8 cellular contexts compared by ENCODE assay signal in the genomic region with DNA sequence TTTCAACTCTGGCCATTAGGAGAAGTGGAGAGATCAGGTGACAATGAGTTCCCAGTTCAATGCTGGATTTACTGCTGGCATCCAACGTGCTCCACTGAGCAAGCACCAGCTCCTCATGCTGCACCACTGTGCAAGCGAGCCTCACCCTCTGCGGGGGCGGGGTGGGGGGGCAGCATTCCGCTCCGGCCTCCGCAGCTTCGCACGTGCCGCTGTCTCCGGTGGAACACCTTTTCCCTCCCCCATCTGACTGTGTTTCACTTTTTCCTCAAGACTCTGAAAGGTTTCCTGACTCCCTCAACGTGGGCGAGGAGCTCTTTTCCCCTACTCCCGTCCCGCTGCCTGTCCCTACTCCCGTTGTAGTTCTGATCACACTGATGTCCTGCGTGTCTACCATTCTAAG. TPM values are rescaled to one million over a fixed set of nuclear protein-coding genes. Genes with fewer than 3 reads are reported as not detected.
DNase-seq lines count a peak whose midpoint lies in the region; ATAC-seq, FAIRE-seq and TF ChIP-seq lines count a peak whose summit lies in the region.

No MANE protein-coding gene starts in this region.

- H3K27ac ChIP-seq in BLaER1 (no peak overlapping the region), H1 (ENCODE audit: low read depth, low read length) (no peak overlapping the region)

- no peak for FAIRE-seq in H1 (lab: Jason Lieb, UNC)

- peak overlapping the region; percentile 23; the same call in 1 of the 2 replicates for H2BK20ac ChIP-seq in H1 (ENCODE audit: low read length)

- H3K79me2 ChIP-seq in H1 (ENCODE audit: control insufficient read depth in 1 of 2, insufficient read depth in 2 of 2, low read length in 2 of 2): no peaks in the 10 kb centered on the region

- peaks cover 28% of the 10 kb centered on the region for H3K4me1 Mint-ChIP-seq in nephron progenitor cell

- H3K4me1 ChIP-seq in BLaER1: peaks cover 27% of the 10 kb centered on the region
- H3K4me1 ChIP-seq in H1 (replicated peaks in 1 of 4; ENCODE audit: control insufficient read depth in 3 of 4, insufficient read depth in 4 of 4, low read length in 3 of 4): peaks cover 4 to 25% (median 15%) of the 10 kb centered on the region in 4 experiments

- no peak for TF ChIP-seq RAD21 in H1 (IDR thresholded peaks at IDR 0.05 in 1 of 2, conservative IDR thresholded peaks at IDR 0.05 in 1 of 2; ENCODE audit: low read depth in 2 of 2, low read length in 2 of 2)

- H4K20me1 ChIP-seq in BLaER1 (no peaks in the 10 kb centered on the region), H1 (replicated peaks in 1 of 2; ENCODE audit: control insufficient read depth in 1 of 2, insufficient read depth in 2 of 2, low read length in 2 of 2) (no peaks in the 10 kb centered on the region)

- H2AK5ac ChIP-seq in H1 (ENCODE audit: low read depth, low read length): no peak overlapping the region

- peak overlapping the region; percentile 10 for H3K4ac ChIP-seq in H1 (replicated peaks; ENCODE audit: insufficient read length, low read depth, low read length)

- H3K36me3 Mint-ChIP-seq in nephron progenitor cell (ENCODE audit: low read depth): no peaks in the 10 kb centered on the region

- H3K18ac ChIP-seq in H1 (ENCODE audit: extremely low read depth, low read length): peak overlapping the region; percentile 44; the same call in 1 of the 2 replicates

- H3K27me3 ChIP-seq in BLaER1 (no peaks in the 10 kb centered on the region), H1 (replicated peaks in 1 of 4; ENCODE audit: control insufficient read depth in 3 of 4, extremely low read depth in 1 of 4, insufficient read depth in 3 of 4, low read length in 3 of 4) (peaks cover 0 to 13% (median 6%) of the 10 kb centered on the region in 4 experiments; a peak in 5 of 7 replicates)

- H3K23ac ChIP-seq in H1 (ENCODE audit: insufficient read length): no peak overlapping the region

- H3K27ac Mint-ChIP-seq in nephron progenitor cell: peak overlapping the region; percentile 83

- peak; percentile 24 for DNase-seq in LoVo (ENCODE audit: low spot score)
- DNase-seq in H1 (ENCODE audit: low read depth in 1 of 2, low spot score in 2 of 2): no peak
- DNase-seq in nephron progenitor cell: peak; percentile 43
- no peak for DNase-seq in NCI-H1092 (lab: John Stamatoyannopoulos, UW)
- no peak for DNase-seq in SK-N-DZ (ENCODE audit: low spot score)
- DNase-seq in NCI-H146 treated with DMSO at 0.1 percent for 48 hours (lab: John Stamatoyannopoulos, UW; ENCODE audit: unreplicated experiment): no peak

- H4K91ac ChIP-seq in H1 (replicated peaks; ENCODE audit: insufficient read length, low read length): no peak overlapping the region

- no peaks in the 10 kb centered on the region for H3K9me3 ChIP-seq in BLaER1
- H3K9me3 ChIP-seq in H1 (ENCODE audit: insufficient read depth in 2 of 2, low read depth in 1 of 2, low read length in 1 of 2): no peaks in the 10 kb centered on the region

- no peak for ATAC-seq in GM21367 (IDR thresholded peaks at IDR 0.05; ENCODE audit: unreplicated experiment)

- 66% methylated on average over 17 of the region's 17 CpGs; no CpG with 5 or more reads in 1 of the 2 experiments for WGBS in H1 (ENCODE audit: extremely low coverage in 1 of 2, insufficient coverage in 1 of 2, insufficient read length in 1 of 2, insufficient replicate concordance in 2 of 2, low coverage in 1 of 2, low lambda C conversion rate in 2 of 2, missing lambda C conversion rate in 1 of 2), 2 experiments

- H2BK120ac ChIP-seq in H1 (replicated peaks; ENCODE audit: low read depth, low read length): no peak overlapping the region

- H3K4me2 ChIP-seq in BLaER1 (peak overlapping the region; percentile 7; the same call in 1 of the 2 replicates), H1 (ENCODE audit: insufficient read depth in 1 of 2, low read depth in 2 of 2, low read length in 2 of 2) (peak overlapping the region; percentile 63 to 77)

- peak overlapping the region; percentile 92; the same call in 1 of the 2 replicates for H2BK12ac ChIP-seq in H1 (ENCODE audit: low read depth, low read length)

- TF ChIP-seq POLR2A in H1 (IDR thresholded peaks at IDR 0.05; ENCODE audit: control extremely low read depth in 1 of 2, low read depth in 2 of 2, low read length in 2 of 2): no peak

- no peak overlapping the region for H2AFZ ChIP-seq in H1 (ENCODE audit: low read length)

- no peak for TF ChIP-seq CTCF in H1 (IDR thresholded peaks at IDR 0.05; ENCODE audit: control extremely low read depth in 1 of 3, insufficient read depth in 1 of 3, low read depth in 1 of 3, low read length in 3 of 3)
- no peak for TF ChIP-seq CTCF in nephron progenitor cell (IDR thresholded peaks at IDR 0.05)

- peaks cover 6% of the 10 kb centered on the region; the same call in 1 of the 2 replicates for H3K23me2 ChIP-seq in H1 (ENCODE audit: low read depth, low read length)

- no peaks in the 10 kb centered on the region for H3K79me1 ChIP-seq in H1 (ENCODE audit: low read depth, low read length)

- H3K4me3 Mint-ChIP-seq in nephron progenitor cell: peak overlapping the region; percentile 70

- H3K36me3 ChIP-seq in BLaER1: no peaks in the 10 kb centered on the region
- H3K36me3 ChIP-seq in H1 (ENCODE audit: control insufficient read depth in 2 of 4, insufficient read depth in 4 of 4, low read length in 3 of 4): no peaks in the 10 kb centered on the region

- H3K27me3 Mint-ChIP-seq in nephron progenitor cell (ENCODE audit: low read depth, poor library complexity): peaks cover 31% of the 10 kb centered on the region

- CTCF ChIA-PET in H1 (lab: Charles Lee; ENCODE audit: partially characterized antibody): interaction anchor here (0.7 to 5.1 kb wide), 9 partner anchors 14 to 378 kb away, joined by 3 to 69 read pairs (median 4); a partner anchor contains a TSS

- no peak overlapping the region for H2BK15ac ChIP-seq in H1 (ENCODE audit: low read length)

- no peak overlapping the region for H4K8ac ChIP-seq in H1 (ENCODE audit: extremely low read depth, insufficient read depth, low read length)

- H3K56ac ChIP-seq in H1 (replicated peaks; ENCODE audit: insufficient read length, low read depth, low read length): no peak overlapping the region

- H3K4me3 ChIP-seq in BLaER1 (no peak overlapping the region), H1 (ENCODE audit: extremely low read depth in 1 of 4, insufficient read depth in 2 of 4, low read depth in 3 of 4, low read length in 4 of 4) (peak overlapping the region in 2 of 4 experiments; percentile 40 to 68; a peak in 2 of 8 replicates)

- no peak overlapping the region for H3K14ac ChIP-seq in H1 (ENCODE audit: insufficient read length)

- H3K9ac ChIP-seq in BLaER1 (no peak overlapping the region), H1 (replicated peaks in 1 of 4; ENCODE audit: extremely low read depth in 1 of 4, low read depth in 3 of 4, low read length in 3 of 4) (no peak overlapping the region)

- H2BK5ac ChIP-seq in H1 (ENCODE audit: low read depth, low read length): peak overlapping the region; percentile 22; the same call in 1 of the 2 replicates

- no peak for TF ChIP-seq EP300 in H1 (IDR thresholded peaks at IDR 0.05; ENCODE audit: borderline replicate concordance in 1 of 2, low read depth in 2 of 2, low read length in 2 of 2)

- no peaks in the 10 kb centered on the region for H3K9me3 Mint-ChIP-seq in nephron progenitor cell

- POLR2A ChIA-PET in H1 (lab: Charles Lee; ENCODE audit: partially characterized antibody): interaction anchor here (0.7 to 2.9 kb wide), 2 partner anchors 15 to 97 kb away, joined by 3 to 16 read pairs; no protein-coding TSS in a partner anchor

- no peak overlapping the region for H4K5ac ChIP-seq in H1 (ENCODE audit: insufficient read length, low read depth, low read length)

TF ChIP-seq in H1, 55 proteins besides CTCF, POLR2A, EP300 and RAD21:
- TF ChIP-seq TAF7 (optimal IDR thresholded peaks at IDR 0.05; ENCODE audit: borderline replicate concordance, low read depth, low read length) (no peak), CBX8 (IDR thresholded peaks at IDR 0.05; ENCODE audit: borderline replicate concordance, low read depth, low read length) (no peak), JUN (IDR thresholded peaks at IDR 0.05; ENCODE audit: low read depth, low read length) (no peak), TEAD4 (IDR thresholded peaks at IDR 0.05; ENCODE audit: low read depth, low read length) (peak; percentile 13; the same call in 1 of the 2 replicates), SUZ12 (IDR thresholded peaks at IDR 0.05; ENCODE audit: low read length) (no peak), GTF2F1 (IDR thresholded peaks at IDR 0.05; ENCODE audit: borderline replicate concordance, low read depth, low read length) (no peak)

RNA-seq across cellular contexts. Expression of a gene that starts 0.8 kb away (rescaled TPM):
- total RNA-seq in H1 (2021; fragmentation: NEBNext Ultra II Directional; extraction: Animal tissue kit (Norgen Biotek cat#: 25700)): 10.5 and 12.1 TPM in 2 replicates
- polyA plus RNA-seq in H1 (2011; rRNA removed): 17.6 and 23.7 TPM in 2 replicates
- polyA plus RNA-seq in H1 (2011; cell fraction: cytosol; rRNA removed): 19.2 TPM
- 14.9 TPM for polyA plus RNA-seq in H1 (2011; cell fraction: nucleus; rRNA removed)
- polyA plus RNA-seq in H1 (2012, experiment 1 of 2): 5.0 to 14.1 TPM (median 11.5 TPM) in 4 replicates
- 9.3 TPM for polyA plus RNA-seq in H1 (2012, experiment 2 of 2)
- polyA plus RNA-seq in H1 (2013, experiment 1 of 2): 9.9 TPM
- polyA plus RNA-seq in H1 (2013, experiment 2 of 2): 10.5 TPM
- polyA minus RNA-seq in H1 (2011; rRNA and poly(A)+ RNA removed): 3.1 and 3.4 TPM in 2 replicates
- polyA minus RNA-seq in H1 (2011; cell fraction: cytosol; rRNA and poly(A)+ RNA removed): 5.1 TPM
- polyA minus RNA-seq in H1 (2011; cell fraction: nucleus; rRNA and poly(A)+ RNA removed): 3.1 TPM
- not detected in 2 replicates for polyA plus RNA-seq in SK-N-DZ (2014; cell fraction: cytosol; rRNA removed)
- not detected in 2 replicates for polyA plus RNA-seq in SK-N-DZ (2014; cell fraction: nucleus; rRNA removed)

RNA-seq across cellular contexts. Expression of a gene that starts 32.9 kb away (rescaled TPM):
- 2.8 and 3.3 TPM in 2 replicates for total RNA-seq in H1 (2021; fragmentation: NEBNext Ultra II Directional; extraction: Animal tissue kit (Norgen Biotek cat#: 25700))
- 1.4 and 1.9 TPM in 2 replicates for polyA plus RNA-seq in H1 (2011; rRNA removed)
- 2.3 TPM for polyA plus RNA-seq in H1 (2011; cell fraction: cytosol; rRNA removed)
- 3.6 TPM for polyA plus RNA-seq in H1 (2011; cell fraction: nucleus; rRNA removed)
- 1.5 to 3.5 TPM (median 2.3 TPM) in 4 replicates for polyA plus RNA-seq in H1 (2012, experiment 1 of 2)
- polyA plus RNA-seq in H1 (2012, experiment 2 of 2): 1.3 TPM
- 1.9 TPM for polyA plus RNA-seq in H1 (2013, experiment 1 of 2)
- 1.7 TPM for polyA plus RNA-seq in H1 (2013, experiment 2 of 2)
- polyA minus RNA-seq in H1 (2011; rRNA and poly(A)+ RNA removed): 1.7 and 2.9 TPM in 2 replicates
- 2.6 TPM for polyA minus RNA-seq in H1 (2011; cell fraction: cytosol; rRNA and poly(A)+ RNA removed)
- 3.4 TPM for polyA minus RNA-seq in H1 (2011; cell fraction: nucleus; rRNA and poly(A)+ RNA removed)
- polyA plus RNA-seq in SK-N-DZ (2014; cell fraction: cytosol; rRNA removed): 0.24 TPM in 1 of 2 replicates, not detected in the other
- 0.06 and 0.07 TPM in 2 replicates for polyA plus RNA-seq in SK-N-DZ (2014; cell fraction: nucleus; rRNA removed)

Comparison
In these comparisons a context has a peak if more than half of its experiments do, and no peak if none do; other contexts are left out.
1. DNase-seq: peak in LoVo (single experiment) and nephron progenitor cell (single experiment); none in H1 (0 of 2), NCI-H1092 (single experiment), SK-N-DZ (single experiment) and NCI-H146 treated with DMSO at 0.1 percent for 48 hours (single experiment).